Comparison of ENCODE assay signal across 14 cellular contexts in the genomic region with DNA sequence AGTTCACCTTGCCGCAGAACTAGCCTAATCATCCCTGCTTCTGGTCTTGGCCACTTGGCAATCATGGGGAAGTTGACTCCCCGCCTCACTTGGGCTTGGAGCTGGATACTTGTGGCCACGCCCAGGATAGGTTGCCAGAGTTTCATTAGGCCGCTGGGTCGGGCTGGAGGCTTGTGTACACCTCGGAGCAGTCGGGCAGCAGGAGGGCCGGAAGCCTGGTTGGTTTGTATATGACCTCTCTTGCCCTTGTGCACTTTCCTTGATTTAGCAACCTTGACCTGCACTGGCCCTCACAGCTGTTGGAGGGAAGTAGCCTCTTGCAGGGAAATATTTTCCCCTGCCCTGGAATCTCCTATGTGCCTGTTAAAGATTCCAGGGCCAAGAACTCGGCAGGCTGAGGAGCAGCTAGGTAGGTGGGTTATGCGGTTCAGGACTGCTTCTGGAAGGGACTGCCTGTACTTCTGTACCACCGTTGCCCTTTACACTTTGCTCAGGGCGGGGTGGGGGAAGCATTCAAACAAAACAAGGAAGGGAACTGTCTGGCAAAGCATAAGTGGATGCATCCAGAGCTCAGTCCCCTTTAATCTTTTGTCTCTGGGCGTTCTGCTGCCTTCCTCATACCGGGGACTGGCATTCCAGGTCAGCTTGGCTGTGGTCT.
DNase-seq lines count a peak whose midpoint lies in the region; TF ChIP-seq lines count a peak whose summit lies in the region.
"Had no signal": no experiment of that assay in that cellular context is flagged by ENCODE, and none has a peak within 500 bp of the region (broad histone marks: within the 10 kb centered on the region; RNA-seq: fewer than 3 reads in every experiment).

No MANE protein-coding gene starts in this region.

- no peak overlapping the region for H4K8ac ChIP-seq in trophoblast cell (ENCODE audit: low read depth, low read length)

- no peak overlapping the region for H3K18ac ChIP-seq in trophoblast cell (ENCODE audit: low read length)

- DNase-seq in AG20443 (ENCODE audit: low spot score) (peak; percentile 58), chondrocyte (ENCODE audit: low spot score) (no peak), islet precursor cell (peak; percentile 55), trophoblast cell (no peak), NCI-H128 (lab: John Stamatoyannopoulos, UW; ENCODE audit: unreplicated experiment) (no peak), DMS79 (lab: John Stamatoyannopoulos, UW) (no peak), OCI-LY7 (ENCODE audit: low spot score) (no peak), NCI-H2107 (lab: John Stamatoyannopoulos, UW) (no peak)
- DNase-seq: activated naive CD8-positive, alpha-beta T cell treated with anti-CD3 and anti-CD28 coated beads, Interleukin-2, amount 50 U/mL, for 24 hours; DMS153; effector memory CD4-positive, alpha-beta T cell; stimulated activated CD4-positive, alpha-beta T cell treated with anti-CD3 and anti-CD28 coated beads, Interleukin-4, amount 100 ng/mL, for 4 hours had no signal

- CTCF ChIA-PET in OCI-LY7 (lab: Charles Lee; ENCODE audit: unreplicated experiment): no interaction called here

- no peaks in the 10 kb centered on the region for H3K79me1 ChIP-seq in trophoblast cell (ENCODE audit: low read length)

- peak overlapping the region; percentile 44 for H2AK5ac ChIP-seq in trophoblast cell (ENCODE audit: low read length)

- H3K4me1 ChIP-seq in trophoblast cell (ENCODE audit: control insufficient read depth in 1 of 2, insufficient read depth in 2 of 2, low read length in 2 of 2) (peaks cover 7 to 10% of the 10 kb centered on the region in 2 experiments), OCI-LY7 (ENCODE audit: insufficient read depth, low read length, poor library complexity, severe bottlenecking) (peaks cover 7% of the 10 kb centered on the region)
- H3K4me1 ChIP-seq: HAP-1 had no signal

- H3K27ac Mint-ChIP-seq in chondrocyte (ENCODE audit: unreplicated experiment): peak overlapping the region; percentile 27
- H3K27ac Mint-ChIP-seq: activated naive CD8-positive, alpha-beta T cell treated with anti-CD3 and anti-CD28 coated beads, Interleukin-2, amount 50 U/mL, for 24 hours had no signal

- H3K23ac ChIP-seq in trophoblast cell (ENCODE audit: low read length): no peak overlapping the region

- H3K79me2 ChIP-seq in trophoblast cell (ENCODE audit: control insufficient read depth, insufficient read depth, low read length, poor library complexity): no peaks in the 10 kb centered on the region
- H3K79me2 ChIP-seq in OCI-LY7 (ENCODE audit: insufficient read depth, low read depth, low read length): no peaks in the 10 kb centered on the region

- POLR2A ChIA-PET in OCI-LY7 (lab: Charles Lee): interaction anchor here (0.6 to 1.2 kb wide), 2 partner anchors 180 to 311 kb away, joined by 3 to 4 read pairs; no protein-coding TSS in a partner anchor

- H3K27ac ChIP-seq in trophoblast cell (ENCODE audit: low read depth, low read length): no peak overlapping the region
- H3K27ac ChIP-seq in OCI-LY7 (ENCODE audit: low read depth, low read length, poor library complexity, severe bottlenecking): no peak overlapping the region
- H3K27ac ChIP-seq: neutrophil had no signal

- no peak overlapping the region for H3K4me3 Mint-ChIP-seq in chondrocyte (ENCODE audit: unreplicated experiment)
- H3K4me3 Mint-ChIP-seq: activated naive CD8-positive, alpha-beta T cell treated with anti-CD3 and anti-CD28 coated beads, Interleukin-2, amount 50 U/mL, for 24 hours had no signal

- H3K27me3 ChIP-seq in trophoblast cell (ENCODE audit: insufficient read depth, low read length): no peaks in the 10 kb centered on the region
- H3K27me3 ChIP-seq: neutrophil had no signal

- no peaks in the 10 kb centered on the region for H3K9me2 ChIP-seq in OCI-LY7 (ENCODE audit: insufficient read depth, low read length)

- H4K91ac ChIP-seq in trophoblast cell (ENCODE audit: low read depth, low read length): peak overlapping the region; percentile 14

- no peak overlapping the region for H3K14ac ChIP-seq in trophoblast cell (ENCODE audit: low read length)

- TF ChIP-seq CTCF in chondrocyte (IDR thresholded peaks at IDR 0.05): no peak
- TF ChIP-seq CTCF in OCI-LY7 (conservative IDR thresholded peaks at IDR 0.05; ENCODE audit: low read length): no peak

- no peaks in the 10 kb centered on the region for H3K9me3 Mint-ChIP-seq in chondrocyte (ENCODE audit: low read depth)
- H3K9me3 Mint-ChIP-seq: activated naive CD8-positive, alpha-beta T cell treated with anti-CD3 and anti-CD28 coated beads, Interleukin-2, amount 50 U/mL, for 24 hours had no signal

- no peak overlapping the region for H3K4ac ChIP-seq in trophoblast cell (ENCODE audit: low read depth, low read length)

- no peak overlapping the region for H2BK120ac ChIP-seq in trophoblast cell (ENCODE audit: insufficient read depth, low read length, poor library complexity)

- no peaks in the 10 kb centered on the region for H3K27me3 Mint-ChIP-seq in chondrocyte (ENCODE audit: low read depth)
- H3K27me3 Mint-ChIP-seq: activated naive CD8-positive, alpha-beta T cell treated with anti-CD3 and anti-CD28 coated beads, Interleukin-2, amount 50 U/mL, for 24 hours had no signal

- H3K36me3 ChIP-seq in trophoblast cell (ENCODE audit: control insufficient read depth in 1 of 2, insufficient read depth in 2 of 2, low read length in 2 of 2) (peaks cover 34 to 39% of the 10 kb centered on the region in 2 experiments), OCI-LY7 (ENCODE audit: insufficient read depth, low read length) (peaks cover 33% of the 10 kb centered on the region)
- H3K36me3 ChIP-seq: neutrophil had no signal

- H4K20me1 ChIP-seq in OCI-LY7 (ENCODE audit: insufficient read depth, low read length): no peaks in the 10 kb centered on the region; the same call in 1 of the 2 replicates

- peaks cover 20% of the 10 kb centered on the region for H3K4me1 Mint-ChIP-seq in chondrocyte (ENCODE audit: low read depth)
- H3K4me1 Mint-ChIP-seq: activated naive CD8-positive, alpha-beta T cell treated with anti-CD3 and anti-CD28 coated beads, Interleukin-2, amount 50 U/mL, for 24 hours had no signal

- H3K9me3 ChIP-seq in trophoblast cell (ENCODE audit: insufficient read depth, low read depth, low read length) (no peaks in the 10 kb centered on the region), OCI-LY7 (ENCODE audit: low read length) (no peaks in the 10 kb centered on the region)
- H3K9me3 ChIP-seq: HAP-1, neutrophil had no signal

- WGBS in trophoblast cell (ENCODE audit: extremely low coverage, insufficient coverage, insufficient read length): no CpG with 5 or more reads among the region's 14 CpGs

- intact Hi-C loops in OCI-LY7 (cut with micrococcal nuclease; ENCODE audit: unreplicated experiment): loop anchor here (5.0 kb wide), 2 partner anchors 84 to 519 kb away; a partner anchor contains a TSS

- no peak overlapping the region for H3K4me3 ChIP-seq in trophoblast cell (ENCODE audit: low read depth, low read length)
- H3K4me3 ChIP-seq in OCI-LY7 (ENCODE audit: low read depth, low read length, poor library complexity, severe bottlenecking): no peak overlapping the region
- H3K4me3 ChIP-seq: HAP-1 had no signal

- H3K9ac ChIP-seq in trophoblast cell (ENCODE audit: low read length): no peak overlapping the region

- peaks cover 19% of the 10 kb centered on the region for H3K36me3 Mint-ChIP-seq in chondrocyte (ENCODE audit: low read depth)

- H2BK5ac ChIP-seq in trophoblast cell (ENCODE audit: low read depth, low read length, poor library complexity): no peak overlapping the region

- BruUV-seq in OCI-LY7 (replicated peaks; lab: Mats Ljungman, UMichigan): no TSS peak

- H3K4me2 ChIP-seq in trophoblast cell (ENCODE audit: low read length): no peak overlapping the region
- no peak overlapping the region for H3K4me2 ChIP-seq in OCI-LY7 (ENCODE audit: low read length)

- H2BK12ac ChIP-seq in trophoblast cell (ENCODE audit: low read length): no peak overlapping the region

- H2AFZ ChIP-seq in trophoblast cell (ENCODE audit: insufficient read depth, low read length, poor library complexity): no peak overlapping the region
- no peak overlapping the region for H2AFZ ChIP-seq in OCI-LY7 (ENCODE audit: low read length)

- no peak overlapping the region for H4K12ac ChIP-seq in trophoblast cell (ENCODE audit: low read depth, low read length)

Comparison
In these comparisons a context has a peak if more than half of its experiments do, and no peak if none do; other contexts are left out.
1. DNase-seq: peak in AG20443 (single experiment) and islet precursor cell (single experiment); none in chondrocyte (single experiment), trophoblast cell (0 of 2), NCI-H128 (single experiment), DMS79 (single experiment), OCI-LY7 (single experiment) and NCI-H2107 (single experiment).